Comparison of ENCODE assay signal across 20 cellular contexts in the genomic region with DNA sequence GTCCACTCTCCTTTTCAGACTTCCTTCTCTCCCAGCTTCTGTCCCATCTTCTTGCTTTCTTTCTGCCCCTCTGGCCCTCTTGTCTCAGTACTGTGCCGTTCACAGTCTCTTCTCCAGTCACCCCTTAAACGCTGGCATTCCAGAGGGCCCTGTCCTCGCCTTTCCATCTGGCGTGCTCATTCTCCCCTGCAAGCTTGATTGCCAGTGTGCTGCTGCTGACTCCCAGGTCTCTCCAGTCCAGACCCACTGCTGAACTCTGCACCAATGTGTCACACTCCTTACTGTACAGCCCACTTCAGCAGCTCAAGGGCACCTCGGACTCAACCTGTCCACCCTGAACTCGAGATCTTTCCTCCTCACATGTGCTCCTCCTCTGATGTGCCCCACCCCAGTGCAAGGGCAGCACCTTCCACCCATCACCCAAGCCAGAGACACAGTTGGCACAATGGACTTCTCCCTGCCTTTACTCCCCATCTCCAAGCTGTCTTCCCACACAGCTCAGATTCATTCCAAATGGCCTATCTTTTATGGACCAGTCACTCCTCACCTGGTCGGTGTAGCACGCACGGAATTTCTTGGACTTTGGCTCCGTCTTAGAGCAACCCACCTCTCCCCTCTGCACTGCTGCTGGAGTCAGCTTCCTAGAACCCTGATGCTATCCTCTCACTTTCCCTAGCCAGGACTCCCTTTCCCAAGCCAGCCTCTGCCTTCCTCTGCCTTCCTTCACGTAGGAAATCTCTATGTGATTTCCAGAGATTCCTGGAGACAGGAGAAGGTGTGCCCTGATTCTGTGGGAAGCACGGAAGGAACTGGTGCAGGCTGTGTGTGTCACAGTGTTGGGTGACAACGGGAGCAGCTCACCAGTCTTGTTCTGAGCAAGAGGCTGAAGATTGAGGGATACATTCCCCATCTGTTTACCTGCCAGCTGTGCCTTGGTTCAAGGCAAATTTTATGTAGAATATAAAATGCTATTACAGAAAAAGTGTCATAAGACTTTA. TPM values are rescaled to one million over a fixed set of nuclear protein-coding genes. Genes with fewer than 3 reads are reported as not detected.
DNase-seq lines count a peak whose midpoint lies in the region; ATAC-seq and TF ChIP-seq lines count a peak whose summit lies in the region.
"Had no signal": no experiment of that assay in that cellular context is flagged by ENCODE, and none has a peak within 500 bp of the region (broad histone marks: within the 10 kb centered on the region; RNA-seq: fewer than 3 reads in every experiment).

No MANE protein-coding gene starts in this region.

- no peaks in the 10 kb centered on the region for H3K27me3 Mint-ChIP-seq in brain

- H3K27ac Mint-ChIP-seq in brain = peak overlapping the region; percentile 28 to 80 (median 44)
- H3K27ac Mint-ChIP-seq: CD4-positive, CD25-positive, alpha-beta regulatory T cell had no signal

- no peaks in the 10 kb centered on the region for H3K27me3 ChIP-seq in cardiac muscle cell
- H3K27me3 ChIP-seq in left ventricle myocardium inferior (ENCODE audit: low read depth) = no peaks in the 10 kb centered on the region
- H3K27me3 ChIP-seq in upper lobe of right lung = no peaks in the 10 kb centered on the region

- peaks cover 21% of the 10 kb centered on the region for H3K4me1 ChIP-seq in cardiac muscle cell (ENCODE audit: low read depth)
- peaks cover 17% of the 10 kb centered on the region for H3K4me1 ChIP-seq in left ventricle myocardium inferior
- no peaks in the 10 kb centered on the region for H3K4me1 ChIP-seq in upper lobe of right lung

- H3K27ac ChIP-seq in cardiac muscle cell (peak overlapping the region; percentile 85), left ventricle myocardium inferior (replicated peaks) (no peak overlapping the region), upper lobe of right lung (no peak overlapping the region)
- H3K27ac ChIP-seq: GM23248 had no signal

- no peaks in the 10 kb centered on the region for H3K9me3 ChIP-seq in cardiac muscle cell (ENCODE audit: low read depth)
- H3K9me3 ChIP-seq in left ventricle myocardium inferior (replicated peaks) = no peaks in the 10 kb centered on the region
- H3K9me3 ChIP-seq in upper lobe of right lung = no peaks in the 10 kb centered on the region

- H3K36me3 Mint-ChIP-seq in brain = peaks cover 7% of the 10 kb centered on the region

- no peak overlapping the region for H3K4me3 Mint-ChIP-seq in brain
- H3K4me3 Mint-ChIP-seq: CD4-positive, CD25-positive, alpha-beta regulatory T cell had no signal

- H3K4me1 Mint-ChIP-seq in brain = peaks cover 22% of the 10 kb centered on the region
- H3K4me1 Mint-ChIP-seq: CD4-positive, CD25-positive, alpha-beta regulatory T cell had no signal

- H3K4me3 ChIP-seq in cardiac muscle cell (no peak overlapping the region), left ventricle myocardium inferior (no peak overlapping the region), upper lobe of right lung (no peak overlapping the region)
- H3K4me3 ChIP-seq: GM23248 had no signal

- peak; percentile 88 for ATAC-seq in left colon
- ATAC-seq in upper lobe of right lung = peak; percentile 29
- ATAC-seq in HG03280 (IDR thresholded peaks at IDR 0.05; ENCODE audit: unreplicated experiment) = no peak

- H3K36me3 ChIP-seq in cardiac muscle cell (no peaks in the 10 kb centered on the region), left ventricle myocardium inferior (no peaks in the 10 kb centered on the region), upper lobe of right lung (no peaks in the 10 kb centered on the region)

- peak in 1 of 2 donors; percentile 29 for DNase-seq in cardiac muscle cell (ENCODE audit: low read depth in 1 of 2, low spot score in 1 of 2)
- DNase-seq in left ventricle myocardium inferior = no peak
- DNase-seq in left colon = no peak
- DNase-seq in upper lobe of right lung = no peak
- no peak for DNase-seq in AML-193 (lab: John Stamatoyannopoulos, UW)
- DNase-seq in effector CD8-positive, alpha-beta T cell (lab: John Stamatoyannopoulos, UW) = no peak
- DNase-seq: Calu3; CD4-positive, CD25-positive, alpha-beta regulatory T cell; DMS79 treated with DMSO at 0.1 percent for 48 hours; GF-D8; GM23248; KG1; NCI-H1048; NCI-H146; NCI-H2081 treated with DMSO at 0.1 percent for 48 hours; NCI-H226; NCI-H526 treated with DMSO at 0.1 percent for 48 hours; OCI-M1 had no signal

- TF ChIP-seq CTCF in cardiac muscle cell (IDR thresholded peaks at IDR 0.05; ENCODE audit: low read depth, low read length) (no peak), left ventricle myocardium inferior (IDR thresholded peaks at IDR 0.05; ENCODE audit: borderline replicate concordance) (no peak), brain (conservative IDR thresholded peaks at IDR 0.05) (no peak), upper lobe of right lung (IDR thresholded peaks at IDR 0.05) (no peak)

- H3K9me3 Mint-ChIP-seq in brain = no peaks in the 10 kb centered on the region
- H3K9me3 Mint-ChIP-seq: CD4-positive, CD25-positive, alpha-beta regulatory T cell had no signal

- intact Hi-C loops in left ventricle myocardium inferior (cut with micrococcal nuclease) (no loop called here), left colon (cut with DNase I, micrococcal nuclease) (no loop called here), upper lobe of right lung (cut with DNase I) (no loop called here)

RNA-seq across cellular contexts. Expression of gene SLC2A8, which starts 26.0 kb away (rescaled TPM):
- 45.1 and 45.3 TPM in 2 replicates for total RNA-seq in cardiac muscle cell
- polyA plus RNA-seq in cardiac muscle cell = 54.2 and 62.2 TPM in 2 replicates
- total RNA-seq in left ventricle myocardium inferior = 16.1 TPM
- polyA plus RNA-seq in brain (ENCODE audit: insufficient read depth, low read depth, low replicate concordance) = 23.4 TPM
- 10 to 100 TPM; 18.1 to 28.6 TPM for total RNA-seq in left colon
- 21.8 TPM for total RNA-seq in upper lobe of right lung

RNA-seq across cellular contexts. Expression of gene ZNF79, which starts 53.2 kb away (rescaled TPM):
- total RNA-seq in cardiac muscle cell = 8.2 and 8.8 TPM in 2 replicates
- 4.6 and 5.2 TPM in 2 replicates for polyA plus RNA-seq in cardiac muscle cell
- 6.2 TPM for total RNA-seq in left ventricle myocardium inferior
- 6.6 TPM for polyA plus RNA-seq in brain (ENCODE audit: insufficient read depth, low read depth, low replicate concordance)
- 1 to 10 TPM; 5.5 to 6.8 TPM for total RNA-seq in left colon
- total RNA-seq in upper lobe of right lung = 8.3 TPM
